Comparison of ENCODE assay signal across 20 cellular contexts in genomic region chr1:162740755-162741154, GRCh38. TPM values are rescaled to one million over a fixed set of nuclear protein-coding genes. Genes with fewer than 3 reads are reported as not detected.
DNase-seq lines count a peak whose midpoint lies in the region; ATAC-seq, FAIRE-seq and TF ChIP-seq lines count a peak whose summit lies in the region.
"Had no signal": no experiment of that assay in that cellular context is flagged by ENCODE, and none has a peak within 500 bp of the region (broad histone marks: within the 10 kb centered on the region; RNA-seq: fewer than 3 reads in every experiment).

No MANE protein-coding gene starts in this region.

- H4K20me1 ChIP-seq in HepG2 (ENCODE audit: insufficient read depth, low read length) (no peaks in the 10 kb centered on the region), smooth muscle cell (ENCODE audit: low read depth) (peaks cover 28% of the 10 kb centered on the region)
- H4K20me1 ChIP-seq: BLaER1 had no signal

- no peaks in the 10 kb centered on the region for H3K36me3 ChIP-seq in colonic mucosa
- H3K36me3 ChIP-seq in HepG2 (replicated peaks in 1 of 2; ENCODE audit: control insufficient read depth in 1 of 2, insufficient read depth in 2 of 2, low read length in 2 of 2), result no peaks in the 10 kb centered on the region
- no peaks in the 10 kb centered on the region for H3K36me3 ChIP-seq in smooth muscle cell (ENCODE audit: low read depth)
- no peaks in the 10 kb centered on the region for H3K36me3 ChIP-seq in body of pancreas (replicated peaks in 1 of 2; ENCODE audit: insufficient read depth in 1 of 2, low read depth in 2 of 2)
- H3K36me3 ChIP-seq: BLaER1, SJCRH30 had no signal

- H3K4me1 ChIP-seq in colonic mucosa, result no peaks in the 10 kb centered on the region
- H3K4me1 ChIP-seq in HepG2 (ENCODE audit: insufficient read depth, low read length), result peaks cover 10% of the 10 kb centered on the region
- no peaks in the 10 kb centered on the region for H3K4me1 ChIP-seq in smooth muscle cell (ENCODE audit: low read depth)
- H3K4me1 ChIP-seq in body of pancreas, result no peaks in the 10 kb centered on the region
- H3K4me1 ChIP-seq: BLaER1, SJCRH30 had no signal

- WGBS in HepG2 (ENCODE audit: low lambda C conversion rate), result 5% methylated on average over 4 of the region's 4 CpGs
- 85% methylated on average over 4 of the region's 4 CpGs for WGBS in smooth muscle cell (ENCODE audit: low lambda C conversion rate)
- 63 to 70% methylated on average over 4 of the region's 4 CpGs for WGBS in body of pancreas, 2 donors

- no peaks in the 10 kb centered on the region for H3K9me3 ChIP-seq in colonic mucosa
- H3K9me3 ChIP-seq in HepG2 (ENCODE audit: low read length), result no peaks in the 10 kb centered on the region
- H3K9me3 ChIP-seq in smooth muscle cell (replicated peaks; ENCODE audit: low read depth), result no peaks in the 10 kb centered on the region
- no peaks in the 10 kb centered on the region for H3K9me3 ChIP-seq in body of pancreas
- H3K9me3 ChIP-seq: BLaER1, SJCRH30 had no signal

- H3K79me2 ChIP-seq in HepG2 (ENCODE audit: insufficient read depth, low read length), result no peaks in the 10 kb centered on the region
- H3K79me2 ChIP-seq in smooth muscle cell (ENCODE audit: low read depth), result no peaks in the 10 kb centered on the region

- DNase-seq in colonic mucosa (peak; percentile 69), left cardiac atrium (peak; percentile 26), HepG2 (ENCODE audit: low spot score) (peak; percentile 34), SK-N-DZ (ENCODE audit: low spot score) (no peak), smooth muscle cell (lab: John Stamatoyannopoulos, UW; ENCODE audit: unreplicated experiment) (no peak), body of pancreas (no peak)
- DNase-seq: CD4-positive, alpha-beta T cell; COR-L47; DMS79; NCI-H1092 treated with DMSO at 0.1 percent for 48 hours; NCI-H146; NCI-H2029; NCI-H2227 treated with DMSO at 0.1 percent for 48 hours; NCI-H510A; NK-92 treated with Interleukin-12 subunit alpha and Interleukin-12 subunit beta, amount 100 ng/mL, for 24 hours; SJCRH30 had no signal

- H3K4me2 ChIP-seq in HepG2 (ENCODE audit: low read depth, low read length) (no peak overlapping the region; the same call in 1 of the 2 replicates), smooth muscle cell (no peak overlapping the region)
- H3K4me2 ChIP-seq: BLaER1, KMS-11 had no signal

- TF ChIP-seq EP300 in HepG2 (IDR thresholded peaks at IDR 0.05; ENCODE audit: low read depth in 2 of 2, low read length in 2 of 2) (no peak), HepG2 (CRISPR knock-in tag; IDR thresholded peaks at IDR 0.05; ENCODE audit: borderline replicate concordance) (no peak)

- CTCF ChIA-PET in HepG2 (lab: Yijun Ruan, JAX; ENCODE audit: low intra/inter-chr PET ratio, low total read pairs), result no interaction called here

- intact Hi-C loops in colonic mucosa (cut with DNase I) (no loop called here), left cardiac atrium (cut with DNase I) (no loop called here), HepG2 (cut with micrococcal nuclease; ENCODE audit: unreplicated experiment) (no loop called here), body of pancreas (cut with DNase I) (no loop called here)

- H3K27ac ChIP-seq in colonic mucosa, result peak overlapping the region; percentile 40
- H3K27ac ChIP-seq in HepG2 (ENCODE audit: extremely low read length, insufficient read depth, low read length), result peak overlapping the region; percentile 25
- H3K27ac ChIP-seq in smooth muscle cell (ENCODE audit: low read depth), result no peak overlapping the region
- no peak overlapping the region for H3K27ac ChIP-seq in body of pancreas
- H3K27ac ChIP-seq: BLaER1, KMS-11, SJCRH30 had no signal

- no peaks in the 10 kb centered on the region for H3F3A ChIP-seq in smooth muscle cell (ENCODE audit: low read depth)

- TF ChIP-seq RAD21 in HepG2 (CRISPR knock-in tag; IDR thresholded peaks at IDR 0.05), result no peak

- ATAC-seq in left cardiac atrium (peak in 1 of 2 donors; percentile 43), HepG2 (peak; percentile 94), HG02973 (IDR thresholded peaks at IDR 0.05; ENCODE audit: unreplicated experiment) (no peak), body of pancreas (no peak)

- POLR2A ChIA-PET in HepG2 (lab: Yijun Ruan, JAX), result no interaction called here

- H3K4me3 ChIP-seq in colonic mucosa (no peak overlapping the region), HepG2 (replicated peaks in 1 of 3; ENCODE audit: insufficient read depth in 1 of 3, low read depth in 2 of 3, low read length in 3 of 3) (no peak overlapping the region), smooth muscle cell (no peak overlapping the region), body of pancreas (no peak overlapping the region)
- H3K4me3 ChIP-seq: BLaER1, SJCRH30 had no signal

- in situ Hi-C loops in HepG2 (cut with HindIII; ENCODE audit: extremely low pct_ligation_motif_present, low pct_unique_long_range_greater_than_20kb), result no loop called here

- no peak overlapping the region for H2AFZ ChIP-seq in HepG2 (ENCODE audit: low read length)
- no peak overlapping the region for H2AFZ ChIP-seq in smooth muscle cell (ENCODE audit: low read depth)

- FAIRE-seq in HepG2 (lab: Jason Lieb, UNC), result no peak
- FAIRE-seq: H54 had no signal

- TF ChIP-seq CTCF in colonic mucosa (IDR thresholded peaks at IDR 0.05) (no peak), HepG2 (CRISPR knock-in tag; IDR thresholded peaks at IDR 0.05) (no peak), smooth muscle cell (IDR thresholded peaks at IDR 0.05; ENCODE audit: borderline replicate concordance, insufficient read depth, poor library complexity, severe bottlenecking) (no peak), body of pancreas (IDR thresholded peaks at IDR 0.05) (no peak)

- H3K9ac ChIP-seq in colonic mucosa (ENCODE audit: low read depth in 2 of 2, low read length in 2 of 2) (no peak overlapping the region), HepG2 (ENCODE audit: insufficient read depth, low read depth, low read length) (no peak overlapping the region), smooth muscle cell (ENCODE audit: low read depth) (no peak overlapping the region)
- H3K9ac ChIP-seq: BLaER1, KMS-11 had no signal

- no peaks in the 10 kb centered on the region for H3K27me3 ChIP-seq in colonic mucosa
- no peaks in the 10 kb centered on the region for H3K27me3 ChIP-seq in HepG2 (ENCODE audit: control insufficient read depth in 1 of 2, insufficient read depth in 2 of 2, low read length in 2 of 2)
- peaks cover 3% of the 10 kb centered on the region for H3K27me3 ChIP-seq in smooth muscle cell (ENCODE audit: low read depth)
- H3K27me3 ChIP-seq in body of pancreas, result no peaks in the 10 kb centered on the region
- H3K27me3 ChIP-seq: BLaER1, SJCRH30 had no signal

- TF ChIP-seq POLR2A in HepG2 (IDR thresholded peaks at IDR 0.05; ENCODE audit: insufficient read depth in 1 of 2, low read depth in 2 of 2, low read length in 2 of 2) (no peak), body of pancreas (IDR thresholded peaks at IDR 0.05) (no peak)

- no TSS peak for BruUV-seq in HepG2 (replicated peaks; lab: Mats Ljungman, UMichigan)

TF ChIP-seq in HepG2, 621 proteins besides CTCF, POLR2A, EP300 and RAD21 (continues in another document):
- no peak for TF ChIP-seq PHF21A (CRISPR knock-in tag; IDR thresholded peaks at IDR 0.05)
- TF ChIP-seq HNF4A (CRISPR knock-in tag; IDR thresholded peaks at IDR 0.05), result peak; percentile 65
- TF ChIP-seq ZNF766 (CRISPR knock-in tag; IDR thresholded peaks at IDR 0.05; ENCODE audit: borderline replicate concordance), result no peak
- TF ChIP-seq FOXP4 (CRISPR knock-in tag; IDR thresholded peaks at IDR 0.05), result no peak

RNA-seq across cellular contexts. Expression of gene HSD17B7, which starts 49.7 kb away (rescaled TPM):
- 10 to 100 TPM; 17.7 to 32.1 TPM for total RNA-seq in colonic mucosa
- 1 to 10 TPM; 6.2 to 8.6 TPM for total RNA-seq in left cardiac atrium
- total RNA-seq in HepG2 (2016; rRNA removed; fragmentation: Illumina TruSeq; extraction: Trizol), result 65.0 and 84.9 TPM in 2 replicates
- total RNA-seq in HepG2 (2016; cell fraction: cytosol; rRNA removed; fragmentation: Illumina TruSeq; extraction: Trizol; ENCODE audit: low read depth), result 19.6 and 20.7 TPM in 2 replicates
- total RNA-seq in HepG2 (2016; cell fraction: insoluble cytoplasmic fraction; rRNA removed; fragmentation: Illumina TruSeq; extraction: Trizol), result 66.9 and 80.3 TPM in 2 replicates
- 25.6 and 29.3 TPM in 2 replicates for total RNA-seq in HepG2 (2016; cell fraction: membrane; rRNA removed; fragmentation: Illumina TruSeq; extraction: Trizol)
- 62.8 and 71.0 TPM in 2 replicates for total RNA-seq in HepG2 (2016; cell fraction: nucleus; rRNA removed; fragmentation: Illumina TruSeq; extraction: Trizol)
- polyA plus RNA-seq in HepG2 (2011; rRNA removed), result 43.9 and 53.8 TPM in 2 replicates
- 24.8 and 39.5 TPM in 2 replicates for polyA plus RNA-seq in HepG2 (2011; cell fraction: cytosol; rRNA removed)
- polyA plus RNA-seq in HepG2 (2011; cell fraction: nucleus; rRNA removed), result 49.1 and 67.5 TPM in 2 replicates
- polyA plus RNA-seq in HepG2 (2012), result 47.0 and 66.9 TPM in 2 replicates
- 13.5 and 13.7 TPM in 2 replicates for polyA plus RNA-seq in HepG2 (2016; cell fraction: cytosol; fragmentation: Illumina TruSeq; extraction: Trizol; ENCODE audit: low read depth)
- polyA plus RNA-seq in HepG2 (2016; cell fraction: insoluble cytoplasmic fraction; fragmentation: Illumina TruSeq; extraction: Trizol; ENCODE audit: low read depth), result 44.9 and 50.0 TPM in 2 replicates
- 13.6 and 15.4 TPM in 2 replicates for polyA plus RNA-seq in HepG2 (2016; cell fraction: membrane; fragmentation: Illumina TruSeq; extraction: Trizol; ENCODE audit: low read depth)
- 83.6 and 94.8 TPM in 2 replicates for polyA plus RNA-seq in HepG2 (2016; cell fraction: nucleus; fragmentation: Illumina TruSeq; extraction: Trizol; ENCODE audit: insufficient read depth, low read depth)
- polyA minus RNA-seq in HepG2 (2011; rRNA and poly(A)+ RNA removed; ENCODE audit: low replicate concordance), result 20.4 and 32.2 TPM in 2 replicates
- polyA minus RNA-seq in HepG2 (2011; cell fraction: cytosol; rRNA and poly(A)+ RNA removed), result 10.3 and 17.5 TPM in 2 replicates
- polyA minus RNA-seq in HepG2 (2011; cell fraction: nucleus; rRNA and poly(A)+ RNA removed), result 79.4 and 125 TPM in 2 replicates
- polyA plus RNA-seq in SK-N-DZ (2014; cell fraction: cytosol; rRNA removed), result 63.0 and 66.3 TPM in 2 replicates
- polyA plus RNA-seq in SK-N-DZ (2014; cell fraction: nucleus; rRNA removed), result 40.6 and 41.7 TPM in 2 replicates
- 15.5 and 18.9 TPM in 2 replicates for total RNA-seq in smooth muscle cell
- polyA plus RNA-seq in smooth muscle cell, result 11.6 and 12.4 TPM in 2 replicates
- total RNA-seq in body of pancreas, result 10 to 100 TPM in 1 of 2 donors, 1 to 10 TPM in 1; 9.9 to 17.5 TPM

Comparison
In these comparisons a context has a peak if more than half of its experiments do, and no peak if none do; other contexts are left out.
1. DNase-seq: peak in colonic mucosa (single experiment), left cardiac atrium (single experiment) and HepG2 (single experiment); none in SK-N-DZ (single experiment), smooth muscle cell (single experiment) and body of pancreas (0 of 4).
2. H3K27ac ChIP-seq: peak in colonic mucosa (single experiment) and HepG2 (single experiment); none in smooth muscle cell (single experiment) and body of pancreas (0 of 4).